1 cellular context compared by ENCODE assay signal in the genomic region with DNA sequence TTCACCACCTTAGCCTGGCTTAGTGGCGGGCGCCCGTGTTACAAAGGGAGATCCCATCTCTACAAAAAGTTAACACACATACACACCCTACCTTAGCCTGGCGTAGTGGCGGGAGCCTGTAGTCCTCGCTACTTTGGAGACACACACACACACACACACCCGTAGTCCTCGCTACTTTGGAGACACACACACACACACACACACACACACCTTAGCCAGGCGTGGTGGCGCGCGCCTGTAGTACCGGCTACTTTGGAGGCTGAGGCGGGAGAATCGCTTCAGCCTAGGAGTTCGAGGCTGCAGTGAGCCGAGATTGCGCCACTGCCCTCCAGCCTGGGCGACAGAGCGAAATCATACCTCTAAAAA.
TF ChIP-seq lines count a peak whose summit lies in the region.

No MANE protein-coding gene starts in this region.

TF ChIP-seq in HepG2, 621 proteins besides CTCF, POLR2A, EP300 and RAD21 (continued from another document):
- TF ChIP-seq YY1 (IDR thresholded peaks at IDR 0.05; ENCODE audit: insufficient read depth, insufficient replicate concordance, low read depth, low read length) (no peak), ZNF232 (CRISPR knock-in tag; IDR thresholded peaks at IDR 0.05; ENCODE audit: borderline replicate concordance) (0 out of 2 replicates have a peak, but pooled peaks have one; percentile 11), ZNF501 (CRISPR knock-in tag; IDR thresholded peaks at IDR 0.05) (0 out of 2 replicates have a peak, but pooled peaks have one; percentile 10), SMYD3 (CRISPR knock-in tag; IDR thresholded peaks at IDR 0.05) (0 out of 2 replicates have a peak, but pooled peaks have one; percentile 52), TOE1 (CRISPR knock-in tag; IDR thresholded peaks at IDR 0.05) (no peak), SRY (CRISPR knock-in tag; IDR thresholded peaks at IDR 0.05) (0 out of 2 replicates have a peak, but pooled peaks have one; percentile 12), ZNF816 (CRISPR knock-in tag; IDR thresholded peaks at IDR 0.05; ENCODE audit: borderline replicate concordance) (0 out of 2 replicates have a peak, but pooled peaks have one; percentile 36), ZSCAN30 (CRISPR knock-in tag; IDR thresholded peaks at IDR 0.05) (no peak), LCORL (IDR thresholded peaks at IDR 0.05) (no peak), LCORL (CRISPR knock-in tag; IDR thresholded peaks at IDR 0.05) (0 out of 2 replicates have a peak, but pooled peaks have one; percentile 41), ADNP (CRISPR knock-in tag; IDR thresholded peaks at IDR 0.05) (peak; percentile 33; the same call in 1 of the 2 replicates), ARID2 (CRISPR knock-in tag; IDR thresholded peaks at IDR 0.05; ENCODE audit: borderline replicate concordance) (peak; percentile 79; the same call in 1 of the 2 replicates)
- TF ChIP-seq, protein P1, sequence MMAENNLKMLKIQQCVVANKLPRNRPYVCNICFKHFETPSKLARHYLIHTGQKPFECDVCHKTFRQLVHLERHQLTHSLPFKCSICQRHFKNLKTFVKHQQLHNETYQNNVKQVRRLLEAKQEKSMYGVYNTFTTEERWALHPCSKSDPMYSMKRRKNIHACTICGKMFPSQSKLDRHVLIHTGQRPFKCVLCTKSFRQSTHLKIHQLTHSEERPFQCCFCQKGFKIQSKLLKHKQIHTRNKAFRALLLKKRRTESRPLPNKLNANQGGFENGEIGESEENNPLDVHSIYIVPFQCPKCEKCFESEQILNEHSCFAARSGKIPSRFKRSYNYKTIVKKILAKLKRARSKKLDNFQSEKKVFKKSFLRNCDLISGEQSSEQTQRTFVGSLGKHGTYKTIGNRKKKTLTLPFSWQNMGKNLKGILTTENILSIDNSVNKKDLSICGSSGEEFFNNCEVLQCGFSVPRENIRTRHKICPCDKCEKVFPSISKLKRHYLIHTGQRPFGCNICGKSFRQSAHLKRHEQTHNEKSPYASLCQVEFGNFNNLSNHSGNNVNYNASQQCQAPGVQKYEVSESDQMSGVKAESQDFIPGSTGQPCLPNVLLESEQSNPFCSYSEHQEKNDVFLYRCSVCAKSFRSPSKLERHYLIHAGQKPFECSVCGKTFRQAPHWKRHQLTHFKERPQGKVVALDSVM (CRISPR knock-in tag; IDR thresholded peaks at IDR 0.05) = peak; percentile 81
- TF ChIP-seq, protein P2, sequence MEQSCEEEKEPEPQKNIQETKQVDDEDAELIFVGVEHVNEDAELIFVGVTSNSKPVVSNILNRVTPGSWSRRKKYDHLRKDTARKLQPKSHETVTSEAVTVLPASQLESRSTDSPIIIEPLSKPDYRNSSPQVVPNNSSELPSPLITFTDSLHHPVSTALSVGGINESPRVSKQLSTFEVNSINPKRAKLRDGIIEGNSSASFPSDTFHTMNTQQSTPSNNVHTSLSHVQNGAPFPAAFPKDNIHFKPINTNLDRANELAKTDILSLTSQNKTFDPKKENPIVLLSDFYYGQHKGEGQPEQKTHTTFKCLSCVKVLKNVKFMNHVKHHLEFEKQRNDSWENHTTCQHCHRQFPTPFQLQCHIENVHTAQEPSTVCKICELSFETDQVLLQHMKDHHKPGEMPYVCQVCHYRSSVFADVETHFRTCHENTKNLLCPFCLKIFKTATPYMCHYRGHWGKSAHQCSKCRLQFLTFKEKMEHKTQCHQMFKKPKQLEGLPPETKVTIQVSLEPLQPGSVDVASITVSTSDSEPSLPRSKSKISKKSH (CRISPR knock-in tag; IDR thresholded peaks at IDR 0.05; ENCODE audit: borderline replicate concordance) = 0 out of 2 replicates have a peak, but pooled peaks have one; percentile 17
- TF ChIP-seq, protein P3, sequence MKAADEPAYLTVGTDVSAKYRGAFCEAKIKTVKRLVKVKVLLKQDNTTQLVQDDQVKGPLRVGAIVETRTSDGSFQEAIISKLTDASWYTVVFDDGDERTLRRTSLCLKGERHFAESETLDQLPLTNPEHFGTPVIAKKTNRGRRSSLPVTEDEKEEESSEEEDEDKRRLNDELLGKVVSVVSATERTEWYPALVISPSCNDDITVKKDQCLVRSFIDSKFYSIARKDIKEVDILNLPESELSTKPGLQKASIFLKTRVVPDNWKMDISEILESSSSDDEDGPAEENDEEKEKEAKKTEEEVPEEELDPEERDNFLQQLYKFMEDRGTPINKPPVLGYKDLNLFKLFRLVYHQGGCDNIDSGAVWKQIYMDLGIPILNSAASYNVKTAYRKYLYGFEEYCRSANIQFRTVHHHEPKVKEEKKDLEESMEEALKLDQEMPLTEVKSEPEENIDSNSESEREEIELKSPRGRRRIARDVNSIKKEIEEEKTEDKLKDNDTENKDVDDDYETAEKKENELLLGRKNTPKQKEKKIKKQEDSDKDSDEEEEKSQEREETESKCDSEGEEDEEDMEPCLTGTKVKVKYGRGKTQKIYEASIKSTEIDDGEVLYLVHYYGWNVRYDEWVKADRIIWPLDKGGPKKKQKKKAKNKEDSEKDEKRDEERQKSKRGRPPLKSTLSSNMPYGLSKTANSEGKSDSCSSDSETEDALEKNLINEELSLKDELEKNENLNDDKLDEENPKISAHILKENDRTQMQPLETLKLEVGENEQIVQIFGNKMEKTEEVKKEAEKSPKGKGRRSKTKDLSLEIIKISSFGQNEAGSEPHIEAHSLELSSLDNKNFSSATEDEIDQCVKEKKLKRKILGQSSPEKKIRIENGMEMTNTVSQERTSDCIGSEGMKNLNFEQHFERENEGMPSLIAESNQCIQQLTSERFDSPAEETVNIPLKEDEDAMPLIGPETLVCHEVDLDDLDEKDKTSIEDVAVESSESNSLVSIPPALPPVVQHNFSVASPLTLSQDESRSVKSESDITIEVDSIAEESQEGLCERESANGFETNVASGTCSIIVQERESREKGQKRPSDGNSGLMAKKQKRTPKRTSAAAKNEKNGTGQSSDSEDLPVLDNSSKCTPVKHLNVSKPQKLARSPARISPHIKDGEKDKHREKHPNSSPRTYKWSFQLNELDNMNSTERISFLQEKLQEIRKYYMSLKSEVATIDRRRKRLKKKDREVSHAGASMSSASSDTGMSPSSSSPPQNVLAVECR (CRISPR knock-in tag; IDR thresholded peaks at IDR 0.05; ENCODE audit: borderline replicate concordance) = 0 out of 2 replicates have a peak, but pooled peaks have one; percentile 13
- TF ChIP-seq, protein P4, sequence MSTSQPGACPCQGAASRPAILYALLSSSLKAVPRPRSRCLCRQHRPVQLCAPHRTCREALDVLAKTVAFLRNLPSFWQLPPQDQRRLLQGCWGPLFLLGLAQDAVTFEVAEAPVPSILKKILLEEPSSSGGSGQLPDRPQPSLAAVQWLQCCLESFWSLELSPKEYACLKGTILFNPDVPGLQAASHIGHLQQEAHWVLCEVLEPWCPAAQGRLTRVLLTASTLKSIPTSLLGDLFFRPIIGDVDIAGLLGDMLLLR (CRISPR knock-in tag; IDR thresholded peaks at IDR 0.05) = 0 out of 2 replicates have a peak, but pooled peaks have one; percentile 16
